ENCODE assay signal across 13 cellular contexts in the genomic region with DNA sequence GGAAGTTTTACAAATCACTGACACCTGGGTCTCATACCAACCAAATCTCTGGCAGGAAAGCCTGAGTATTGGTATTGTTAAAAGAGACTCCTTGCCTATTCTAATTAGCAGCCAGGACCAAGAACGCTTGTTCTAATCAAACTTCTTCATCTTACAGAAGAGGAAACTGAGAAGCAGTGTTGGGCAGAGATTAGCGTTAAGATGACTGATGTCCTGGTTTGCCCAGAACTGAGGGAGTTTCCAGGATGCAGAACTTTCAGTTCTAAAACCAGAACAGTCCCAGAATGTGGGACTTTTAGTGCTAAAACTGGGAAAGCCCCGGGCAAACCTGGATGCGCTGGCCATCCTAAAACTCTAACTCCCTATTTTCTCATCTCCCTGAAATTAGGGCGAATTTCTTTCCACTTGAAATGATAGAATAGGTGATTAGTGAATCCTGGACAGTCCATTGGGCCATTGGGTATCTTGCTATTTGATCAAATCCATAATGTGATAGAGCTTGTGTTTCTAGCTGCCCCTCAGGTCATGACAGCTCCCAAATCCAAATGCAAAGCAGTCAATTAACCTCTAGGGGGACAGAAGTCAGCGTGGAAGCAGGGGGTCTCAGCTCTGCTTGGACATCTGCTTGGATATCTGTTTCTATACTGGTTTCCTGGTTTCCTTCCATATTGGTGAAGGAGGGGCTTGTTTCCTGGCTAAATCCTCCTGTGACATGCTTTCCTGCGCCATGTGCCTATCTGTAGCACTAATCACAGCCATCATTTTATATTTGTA. TPM values are rescaled to one million over a fixed set of nuclear protein-coding genes. Genes with fewer than 3 reads are reported as not detected.
DNase-seq lines count a peak whose midpoint lies in the region; ATAC-seq, FAIRE-seq and TF ChIP-seq lines count a peak whose summit lies in the region.
"Had no signal": no experiment of that assay in that cellular context is flagged by ENCODE, and none has a peak within 500 bp of the region (broad histone marks: within the 10 kb centered on the region; RNA-seq: fewer than 3 reads in every experiment).

No MANE protein-coding gene starts in this region.

- H3K9me3 ChIP-seq in endothelial cell of umbilical vein (replicated peaks; ENCODE audit: control insufficient read depth, insufficient read depth, low read length) (no peaks in the 10 kb centered on the region), Peyer's patch (no peaks in the 10 kb centered on the region)

- peaks cover 0 to 3% of the 10 kb centered on the region in 2 experiments for H3K27me3 ChIP-seq in endothelial cell of umbilical vein (ENCODE audit: control insufficient read depth in 2 of 2, insufficient read depth in 2 of 2, low read length in 2 of 2)
- no peaks in the 10 kb centered on the region for H3K27me3 ChIP-seq in Peyer's patch

- TF ChIP-seq POLR2A in NB4 (IDR thresholded peaks at IDR 0.05; ENCODE audit: extremely low read depth, insufficient read length) (no peak), endothelial cell of umbilical vein (IDR thresholded peaks at IDR 0.05; ENCODE audit: low read depth, low read length) (no peak), Peyer's patch (IDR thresholded peaks at IDR 0.05) (no peak)

- no peak overlapping the region for H3K4me3 Mint-ChIP-seq in activated T-cell treated with anti-CD3 and anti-CD28 coated beads, Interleukin-2, amount 50 U/mL, for 24 hours
- H3K4me3 Mint-ChIP-seq in activated T-cell treated with anti-CD3 and anti-CD28 coated beads, Interleukin-2, amount 50 U/mL, for 4 hours, result no peak overlapping the region
- no peak overlapping the region for H3K4me3 Mint-ChIP-seq in stimulated activated memory B cell treated with anti-CD40 and anti-IgM and Interleukin-4, amounts not matched to agents 10 μg/mL and 1 μg/mL and 100 μg/mL, for 72 hours
- no peak overlapping the region for H3K4me3 Mint-ChIP-seq in effector memory CD8-positive, alpha-beta T cell

- CTCF ChIA-PET in endothelial cell of umbilical vein (lab: Charles Lee), result interaction anchor here (0.9 to 7.9 kb wide), 8 partner anchors 18 to 519 kb away, joined by 3 to 520 read pairs (median 34); a partner anchor contains a TSS

- DNase-seq in activated T-cell treated with anti-CD3 and anti-CD28 coated beads, Interleukin-2, amount 50 U/mL, for 24 hours, result no peak
- DNase-seq in activated T-cell treated with anti-CD3 and anti-CD28 coated beads, Interleukin-2, amount 50 U/mL, for 4 hours, result no peak
- DNase-seq in NB4 (ENCODE audit: low read depth) (no peak), endothelial cell of umbilical vein (ENCODE audit: low read depth, low spot score) (peak; percentile 69), Peyer's patch (no peak)
- DNase-seq in effector memory CD8-positive, alpha-beta T cell, result no peak
- DNase-seq: aorta, GF-D8, NCI-H1092 treated with DMSO at 0.1 percent for 48 hours, NCI-H526 treated with DMSO at 0.1 percent for 48 hours had no signal

- POLR2A ChIA-PET in endothelial cell of umbilical vein (lab: Charles Lee), result no interaction called here

- H3K9me3 Mint-ChIP-seq in activated T-cell treated with anti-CD3 and anti-CD28 coated beads, Interleukin-2, amount 50 U/mL, for 24 hours, result no peaks in the 10 kb centered on the region
- no peaks in the 10 kb centered on the region for H3K9me3 Mint-ChIP-seq in activated T-cell treated with anti-CD3 and anti-CD28 coated beads, Interleukin-2, amount 50 U/mL, for 4 hours
- H3K9me3 Mint-ChIP-seq in stimulated activated memory B cell treated with anti-CD40 and anti-IgM and Interleukin-4, amounts not matched to agents 10 μg/mL and 1 μg/mL and 100 μg/mL, for 72 hours, result no peaks in the 10 kb centered on the region
- H3K9me3 Mint-ChIP-seq in effector memory CD8-positive, alpha-beta T cell, result no peaks in the 10 kb centered on the region

- no peak for ATAC-seq in activated T-cell treated with anti-CD3 and anti-CD28 coated beads, Interleukin-2, amount 50 U/mL, for 4 hours
- no peak for ATAC-seq in stimulated activated memory B cell treated with anti-CD40 and anti-IgM and Interleukin-4, amounts not matched to agents 10 μg/mL and 1 μg/mL and 100 μg/mL, for 72 hours
- no peak for ATAC-seq in GM21390 (IDR thresholded peaks at IDR 0.05; ENCODE audit: unreplicated experiment)
- no peak for ATAC-seq in effector memory CD8-positive, alpha-beta T cell (replicated peaks)

- H3K4me1 ChIP-seq in endothelial cell of umbilical vein (ENCODE audit: control insufficient read depth, extremely low read depth, insufficient read depth, low read length), result peaks cover 18% of the 10 kb centered on the region
- H3K4me1 ChIP-seq in Peyer's patch, result no peaks in the 10 kb centered on the region

- peak overlapping the region; percentile 45 for H3K27ac Mint-ChIP-seq in activated T-cell treated with anti-CD3 and anti-CD28 coated beads, Interleukin-2, amount 50 U/mL, for 24 hours
- peak overlapping the region; percentile 56 for H3K27ac Mint-ChIP-seq in stimulated activated memory B cell treated with anti-CD40 and anti-IgM and Interleukin-4, amounts not matched to agents 10 μg/mL and 1 μg/mL and 100 μg/mL, for 72 hours
- no peak overlapping the region for H3K27ac Mint-ChIP-seq in effector memory CD8-positive, alpha-beta T cell

- H2AFZ ChIP-seq in endothelial cell of umbilical vein (ENCODE audit: low read depth, low read length), result no peak overlapping the region

- no peak overlapping the region for H3K9ac ChIP-seq in endothelial cell of umbilical vein (replicated peaks; ENCODE audit: extremely low read depth, insufficient read depth, low read length)

- H3K4me3 ChIP-seq in NB4 (ENCODE audit: low read depth, low read length), result no peak overlapping the region
- H3K4me3 ChIP-seq in endothelial cell of umbilical vein (replicated peaks in 1 of 3; ENCODE audit: insufficient read depth in 1 of 3, low read depth in 1 of 3, low read length in 3 of 3), result no peak overlapping the region
- H3K4me3 ChIP-seq in Peyer's patch, result no peak overlapping the region

- intact Hi-C loops in endothelial cell of umbilical vein (cut with micrococcal nuclease), result loop anchor here (2.0 kb wide), 1 partner anchor 28 kb away; no protein-coding TSS in a partner anchor

- H3K4me1 Mint-ChIP-seq in activated T-cell treated with anti-CD3 and anti-CD28 coated beads, Interleukin-2, amount 50 U/mL, for 24 hours (ENCODE audit: low read depth), result peaks cover 62% of the 10 kb centered on the region
- peaks cover 60% of the 10 kb centered on the region for H3K4me1 Mint-ChIP-seq in activated T-cell treated with anti-CD3 and anti-CD28 coated beads, Interleukin-2, amount 50 U/mL, for 4 hours (ENCODE audit: low read depth)
- peaks cover 50% of the 10 kb centered on the region for H3K4me1 Mint-ChIP-seq in stimulated activated memory B cell treated with anti-CD40 and anti-IgM and Interleukin-4, amounts not matched to agents 10 μg/mL and 1 μg/mL and 100 μg/mL, for 72 hours
- H3K4me1 Mint-ChIP-seq in effector memory CD8-positive, alpha-beta T cell (ENCODE audit: low read depth in 2 of 2), result peaks cover 35 to 36% of the 10 kb centered on the region in 2 donors

- H3K4me2 ChIP-seq in endothelial cell of umbilical vein (ENCODE audit: insufficient read depth, low read length), result no peak overlapping the region

- no peaks in the 10 kb centered on the region for H3K36me3 Mint-ChIP-seq in activated T-cell treated with anti-CD3 and anti-CD28 coated beads, Interleukin-2, amount 50 U/mL, for 24 hours (ENCODE audit: low read depth)
- peaks cover 2% of the 10 kb centered on the region for H3K36me3 Mint-ChIP-seq in activated T-cell treated with anti-CD3 and anti-CD28 coated beads, Interleukin-2, amount 50 U/mL, for 4 hours (ENCODE audit: insufficient read depth)
- H3K36me3 Mint-ChIP-seq in stimulated activated memory B cell treated with anti-CD40 and anti-IgM and Interleukin-4, amounts not matched to agents 10 μg/mL and 1 μg/mL and 100 μg/mL, for 72 hours, result peaks cover 5% of the 10 kb centered on the region
- no peaks in the 10 kb centered on the region for H3K36me3 Mint-ChIP-seq in effector memory CD8-positive, alpha-beta T cell (ENCODE audit: insufficient read depth)

- peak; percentile 71 for FAIRE-seq in endothelial cell of umbilical vein (lab: Jason Lieb, UNC)

- H3K36me3 ChIP-seq in endothelial cell of umbilical vein (ENCODE audit: control insufficient read depth in 2 of 2, extremely low read depth in 1 of 2, insufficient read depth in 2 of 2, low read length in 2 of 2) (no peaks in the 10 kb centered on the region), Peyer's patch (no peaks in the 10 kb centered on the region)

- no peaks in the 10 kb centered on the region for H4K20me1 ChIP-seq in endothelial cell of umbilical vein (replicated peaks; ENCODE audit: control insufficient read depth, extremely low read depth, insufficient read depth, low read length)

- no TSS peak for BruUV-seq in endothelial cell of umbilical vein (replicated peaks; lab: Mats Ljungman, UMichigan)

- H3K27me3 Mint-ChIP-seq in activated T-cell treated with anti-CD3 and anti-CD28 coated beads, Interleukin-2, amount 50 U/mL, for 24 hours, result no peaks in the 10 kb centered on the region
- H3K27me3 Mint-ChIP-seq in activated T-cell treated with anti-CD3 and anti-CD28 coated beads, Interleukin-2, amount 50 U/mL, for 4 hours (ENCODE audit: low read depth), result no peaks in the 10 kb centered on the region
- no peaks in the 10 kb centered on the region for H3K27me3 Mint-ChIP-seq in stimulated activated memory B cell treated with anti-CD40 and anti-IgM and Interleukin-4, amounts not matched to agents 10 μg/mL and 1 μg/mL and 100 μg/mL, for 72 hours
- no peaks in the 10 kb centered on the region for H3K27me3 Mint-ChIP-seq in effector memory CD8-positive, alpha-beta T cell

- TF ChIP-seq CTCF in NB4 (IDR thresholded peaks at IDR 0.05; ENCODE audit: low read depth, low read length) (peak; percentile 40), endothelial cell of umbilical vein (IDR thresholded peaks at IDR 0.05; ENCODE audit: extremely low read depth in 1 of 2, insufficient read depth in 1 of 2, low read depth in 1 of 2, low read length in 2 of 2) (peak; percentile 9 to 12), Peyer's patch (IDR thresholded peaks at IDR 0.05) (peak in 1 of 6 experiments; percentile 3)

- H3K27ac ChIP-seq in endothelial cell of umbilical vein (ENCODE audit: insufficient read depth, low read depth, low read length) (peak overlapping the region; percentile 24), Peyer's patch (no peak overlapping the region)

- H3K9me1 ChIP-seq in endothelial cell of umbilical vein (replicated peaks; ENCODE audit: control insufficient read depth, extremely low read depth, insufficient read depth, low read length), result no peaks in the 10 kb centered on the region

- dilution Hi-C loops in endothelial cell of umbilical vein (cut with MboI; ENCODE audit: extremely low pct_ligation_motif_present, low sequenced_read_pairs), result no loop called here

- no peaks in the 10 kb centered on the region for H3K79me2 ChIP-seq in endothelial cell of umbilical vein (ENCODE audit: control insufficient read depth, insufficient read depth, low read length)

RNA-seq across cellular contexts. Expression of a gene that starts 16.0 kb away (rescaled TPM):
- total RNA-seq in activated T-cell treated with anti-CD3 and anti-CD28 coated beads, Interleukin-2, amount 50 U/mL, for 4 hours, result under 1 TPM; 0.26 to 0.38 (median 0.38) TPM
- total RNA-seq in endothelial cell of umbilical vein, result 0.46 TPM in 1 of 2 replicates, not detected in the other
- polyA plus RNA-seq in endothelial cell of umbilical vein, result 0.18 and 0.22 TPM in 2 replicates
- 0.18 TPM in 2 replicates for polyA plus RNA-seq in endothelial cell of umbilical vein (2011; cell fraction: cytosol; rRNA removed)
- 0.28 and 0.33 TPM in 2 replicates for polyA plus RNA-seq in endothelial cell of umbilical vein (2011; cell fraction: nucleus; rRNA removed)
- polyA plus RNA-seq in endothelial cell of umbilical vein (2012), result 0.11 and 0.25 TPM in 2 replicates
- 0.10 TPM in 1 of 2 replicates, not detected in the other for polyA minus RNA-seq in endothelial cell of umbilical vein
- polyA minus RNA-seq in endothelial cell of umbilical vein (2011; cell fraction: cytosol; rRNA and poly(A)+ RNA removed), result not detected
- polyA minus RNA-seq in endothelial cell of umbilical vein (2011; cell fraction: nucleus; rRNA and poly(A)+ RNA removed), result 0.24 and 0.38 TPM in 2 replicates
- total RNA-seq in Peyer's patch, result not detected
- total RNA-seq: myocyte had no signal

RNA-seq across cellular contexts. Expression of a gene that starts 41.0 kb away (rescaled TPM):
- total RNA-seq in activated T-cell treated with anti-CD3 and anti-CD28 coated beads, Interleukin-2, amount 50 U/mL, for 4 hours, result 10 to 100 TPM; 30.5 to 39.3 (median 36.6) TPM
- 0.14 TPM in 1 of 2 replicates, not detected in the other for total RNA-seq in endothelial cell of umbilical vein
- 0.04 and 0.11 TPM in 2 replicates for polyA plus RNA-seq in endothelial cell of umbilical vein
- polyA plus RNA-seq in endothelial cell of umbilical vein (2011; cell fraction: cytosol; rRNA removed), result 0.04 and 0.05 TPM in 2 replicates
- 0.04 and 0.15 TPM in 2 replicates for polyA plus RNA-seq in endothelial cell of umbilical vein (2011; cell fraction: nucleus; rRNA removed)
- 0.11 and 0.57 TPM in 2 replicates for polyA plus RNA-seq in endothelial cell of umbilical vein (2012)
- polyA minus RNA-seq in endothelial cell of umbilical vein, result 1.0 TPM in 1 of 2 replicates, not detected in the other
- polyA minus RNA-seq in endothelial cell of umbilical vein (2011; cell fraction: cytosol; rRNA and poly(A)+ RNA removed), result not detected
- polyA minus RNA-seq in endothelial cell of umbilical vein (2011; cell fraction: nucleus; rRNA and poly(A)+ RNA removed), result not detected in 2 replicates
- 10 to 100 TPM in 3 of 4 donors, 1 to 10 TPM in 1; 9.8 to 50.3 (median 23.9) TPM for total RNA-seq in Peyer's patch
- total RNA-seq: myocyte had no signal

Comparison
In these comparisons a context has a peak if more than half of its experiments do, and no peak if none do; other contexts are left out.
1. H3K27ac Mint-ChIP-seq: peak in activated T-cell treated with anti-CD3 and anti-CD28 coated beads, Interleukin-2, amount 50 U/mL, for 24 hours (single experiment) and stimulated activated memory B cell treated with anti-CD40 and anti-IgM and Interleukin-4, amounts not matched to agents 10 μg/mL and 1 μg/mL and 100 μg/mL, for 72 hours (single experiment); none in effector memory CD8-positive, alpha-beta T cell (0 of 2).